In the genomic region with DNA sequence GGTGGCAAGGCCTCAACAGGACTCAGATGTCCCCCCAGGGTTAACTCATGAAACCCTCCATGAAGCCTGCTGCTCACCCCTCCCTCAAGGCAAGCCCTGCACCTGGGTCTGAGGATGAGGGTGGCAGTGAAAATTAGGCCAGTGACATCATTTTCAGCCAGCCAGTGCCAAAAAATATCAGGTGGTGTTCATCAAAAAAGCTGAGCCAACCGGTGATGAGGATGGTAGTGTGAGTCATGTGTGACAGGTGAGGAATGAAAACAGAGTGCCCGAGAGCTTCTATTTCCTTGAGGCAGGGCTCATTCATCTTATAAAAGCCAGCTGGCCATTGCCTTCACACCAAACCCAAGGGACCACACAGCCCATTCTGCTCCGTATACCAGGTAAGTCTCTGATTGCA, we compare ENCODE assay signal across 19 cellular contexts. TPM values are rescaled to one million over a fixed set of nuclear protein-coding genes. Genes with fewer than 3 reads are reported as not detected.
"Had no signal": no experiment of that assay in that cellular context is flagged by ENCODE, and none has a peak within 500 bp of the region (broad histone marks: within the 10 kb centered on the region; RNA-seq: fewer than 3 reads in every experiment).

A gene with protein sequence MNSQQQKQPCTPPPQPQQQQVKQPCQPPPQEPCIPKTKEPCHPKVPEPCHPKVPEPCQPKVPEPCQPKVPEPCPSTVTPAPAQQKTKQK (plus strand): TSS at position 339 of the 400 bp plus-strand sequence. CDS start 1,150 bp downstream, outside the sequence.

- H3K36me3 ChIP-seq: left lung, prostate gland, sigmoid colon, upper lobe of left lung had no signal

- H3K4me1 ChIP-seq: left lung, prostate gland, sigmoid colon, upper lobe of left lung had no signal

- H3K9me3 ChIP-seq: left lung, prostate gland, sigmoid colon, upper lobe of left lung had no signal

- H3K4me3 ChIP-seq: left lung, prostate gland, sigmoid colon, upper lobe of left lung had no signal

- ATAC-seq: activated T-helper 17 cell treated with anti-CD3 and anti-CD28 coated beads, Interleukin-2, amount 50 U/mL, for 72 hours; left lung had no signal

- H3K27me3 ChIP-seq: sigmoid colon, upper lobe of left lung had no signal

- DNase-seq: activated CD4-positive, alpha-beta T cell treated with anti-CD3 and anti-CD28 coated beads, Interleukin-2, amount 10 ng/mL, durations not matched to agents 7 days and 5 days; activated CD8-positive, alpha-beta memory T cell treated with anti-CD3 and anti-CD28 coated beads for 24 hours; activated naive CD4-positive, alpha-beta T cell treated with anti-CD3 and anti-CD28 coated beads for 36 hours; central memory CD4-positive, alpha-beta T cell; cortex of kidney; effector memory CD4-positive, alpha-beta T cell; head of caudate nucleus; left lung; mesendoderm; occipital lobe; sigmoid colon; stimulated activated naive CD4-positive, alpha-beta T cell; substantia nigra; T1000; upper lobe of left lung had no signal

- H3K27ac ChIP-seq: left lung, prostate gland, sigmoid colon, upper lobe of left lung had no signal

RNA-seq across cellular contexts. Expression of the gene that starts here (rescaled TPM):
- total RNA-seq: activated CD4-positive, alpha-beta T cell treated with anti-CD3 and anti-CD28 coated beads, Interleukin-2, amount 10 ng/mL, durations not matched to agents 7 days and 5 days; activated naive CD4-positive, alpha-beta T cell treated with anti-CD3 and anti-CD28 coated beads for 36 hours; activated T-helper 17 cell treated with anti-CD3 and anti-CD28 coated beads, Interleukin-2, amount 50 U/mL, for 72 hours; epithelial cell of proximal tubule; fibroblast of villous mesenchyme; left lung; occipital lobe; prostate gland; sigmoid colon; upper lobe of left lung had no signal
- polyA plus RNA-seq: sigmoid colon had no signal
